Comparison of ENCODE assay signal across 26 cellular contexts in genomic region chr1:25718738-25719137, GRCh38.
"Had no signal": no experiment of that assay in that cellular context is flagged by ENCODE, and none has a peak within 500 bp of the region (broad histone marks: within the 10 kb centered on the region; RNA-seq: fewer than 3 reads in every experiment).

No MANE protein-coding gene starts in this region.

- H3K9ac ChIP-seq: neural progenitor cell had no signal

- H3K27ac Mint-ChIP-seq: mesothelial cell of epicardium; natural killer cell treated with Interleukin-12 subunit alpha and Interleukin-12 subunit beta and Interleukin-15 and Interleukin-18, amount 100 ng/mL, for 72 hours; neural progenitor cell had no signal

- H3K4me3 Mint-ChIP-seq: mesothelial cell of epicardium; natural killer cell treated with Interleukin-12 subunit alpha and Interleukin-12 subunit beta and Interleukin-15 and Interleukin-18, amount 100 ng/mL, for 72 hours; neural progenitor cell had no signal

- DNase-seq: dorsolateral prefrontal cortex; effector CD4-positive, alpha-beta T cell; foreskin melanocyte; glutamatergic neuron; heart right ventricle; hippocampal formation; left cardiac atrium; mesenchymal stem cell; mucosa of descending colon; stimulated activated CD4-positive, alpha-beta T cell treated with anti-CD3 and anti-CD28 coated beads, Interleukin-12 subunit alpha, Interleukin-12 subunit beta, amount 100 ng/mL, for 4 hours; stimulated activated CD4-positive, alpha-beta T cell treated with anti-CD3 and anti-CD28 coated beads, Interleukin-1b, Interleukin-23, amount 100 ng/mL, for 48 hours; stimulated activated CD4-positive, alpha-beta T cell treated with anti-CD3 and anti-CD28 coated beads, Interleukin-4, amount 100 ng/mL, for 1 hour; stimulated activated CD8-positive, alpha-beta memory T cell treated with anti-CD3 and anti-CD28 coated beads, Interleukin-4, amount 100 ng/mL, for 48 hours; stimulated activated naive CD4-positive, alpha-beta T cell; stomach; thyroid gland; trophoblast cell had no signal

- H3K36me3 ChIP-seq: heart right ventricle, left lung, neural progenitor cell, prostate gland, right atrium auricular region, stomach, thyroid gland, vagina had no signal

- H3K4me3 ChIP-seq: dorsolateral prefrontal cortex, heart right ventricle, left lung, mucosa of descending colon, neural progenitor cell, prostate gland, right atrium auricular region, smooth muscle cell, stomach, thyroid gland, vagina had no signal

- H3K27ac ChIP-seq: dorsolateral prefrontal cortex, heart right ventricle, left lung, neural progenitor cell, prostate gland, right atrium auricular region, stomach, thyroid gland, vagina had no signal

- ATAC-seq: heart right ventricle; left cardiac atrium; left lung; mucosa of descending colon; natural killer cell treated with Interleukin-12 subunit alpha and Interleukin-12 subunit beta and Interleukin-15 and Interleukin-18, amount 100 ng/mL, for 72 hours; sciatic nerve had no signal

- H3K4me1 ChIP-seq: heart right ventricle, left lung, prostate gland, right atrium auricular region had no signal

- H3K27me3 ChIP-seq: dorsolateral prefrontal cortex, heart right ventricle, left lung, neural progenitor cell, right atrium auricular region, stomach, thyroid gland, vagina had no signal

- H3K9me3 Mint-ChIP-seq: neural progenitor cell had no signal

- H3K36me3 Mint-ChIP-seq: mesothelial cell of epicardium, neural progenitor cell had no signal

- H3K9me3 ChIP-seq: left lung, mucosa of descending colon, prostate gland, right atrium auricular region, stomach, thyroid gland, vagina had no signal
